Comparison of ENCODE assay signal across 10 cellular contexts in the genomic region with DNA sequence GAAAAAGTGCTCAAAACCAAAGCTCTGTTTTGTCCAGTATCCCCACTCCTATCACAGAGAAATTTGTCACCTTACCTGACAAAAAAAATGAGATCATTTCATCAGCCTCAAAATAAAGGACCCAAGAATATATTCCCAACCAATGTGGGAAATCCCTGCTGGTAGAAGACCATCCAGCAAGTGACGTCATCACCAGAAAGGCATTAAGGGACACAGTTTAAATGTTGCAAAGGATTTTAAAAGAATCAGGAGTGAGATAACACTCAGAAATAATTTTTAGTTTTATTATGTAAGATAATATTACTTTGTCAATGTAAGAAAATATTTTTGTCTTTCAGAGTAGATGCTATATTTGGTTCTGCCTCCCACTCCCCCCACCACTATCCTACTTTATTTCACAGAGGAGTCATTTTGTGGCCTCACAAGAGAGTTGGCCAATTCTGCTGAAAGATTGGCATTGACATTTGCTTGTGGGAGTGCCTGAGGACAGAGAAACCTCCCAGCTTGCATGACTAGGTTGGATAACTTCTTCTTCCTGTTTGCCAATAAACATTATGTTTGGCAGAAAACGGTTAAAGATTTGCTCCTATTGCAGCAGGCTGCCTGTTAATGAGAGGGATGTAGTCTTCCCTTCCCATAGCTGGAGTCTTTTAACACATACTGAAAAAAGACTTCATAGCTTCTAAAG.
DNase-seq lines count a peak whose midpoint lies in the region; ATAC-seq, FAIRE-seq and TF ChIP-seq lines count a peak whose summit lies in the region.
"Had no signal": no experiment of that assay in that cellular context is flagged by ENCODE, and none has a peak within 500 bp of the region (broad histone marks: within the 10 kb centered on the region; RNA-seq: fewer than 3 reads in every experiment).

No MANE protein-coding gene starts in this region.

- H2AFZ ChIP-seq in K562 (ENCODE audit: low read depth, low read length), result no peak overlapping the region
- H2AFZ ChIP-seq: parathyroid adenoma had no signal

- H3K27me3 ChIP-seq in K562 (ENCODE audit: control insufficient read depth in 2 of 2, insufficient read depth in 2 of 2, low read length in 2 of 2) (no peaks in the 10 kb centered on the region), lung (ENCODE audit: control insufficient read depth, insufficient read depth) (no peaks in the 10 kb centered on the region), Caco-2 (replicated peaks; ENCODE audit: control insufficient read depth, insufficient read depth, low read length) (no peaks in the 10 kb centered on the region)

- H3K27ac ChIP-seq in K562 (ENCODE audit: extremely low read depth, low read depth, low read length), result no peak overlapping the region
- H3K27ac ChIP-seq in lung (ENCODE audit: low read depth in 1 of 2, low read length in 1 of 2), result no peak overlapping the region
- H3K27ac ChIP-seq: parathyroid adenoma had no signal

- H3K4me1 Mint-ChIP-seq in Caco-2 (ENCODE audit: low read depth, unreplicated experiment), result peaks cover 10% of the 10 kb centered on the region

- H3K9me3 Mint-ChIP-seq in Caco-2 (ENCODE audit: unreplicated experiment), result no peaks in the 10 kb centered on the region
- H3K9me3 Mint-ChIP-seq: type B pancreatic cell had no signal

- 2% methylated on average over 2 of the region's 2 CpGs for WGBS in K562 (ENCODE audit: insufficient coverage, low coverage, missing lambda C conversion rate)
- 38 to 44% methylated on average over 2 of the region's 2 CpGs for WGBS in lung, 2 donors

- no peaks in the 10 kb centered on the region for H3K79me2 ChIP-seq in K562 (ENCODE audit: control insufficient read depth, insufficient read depth, low read length)
- H3K79me2 ChIP-seq: parathyroid adenoma had no signal

- H3K4me1 ChIP-seq in K562 (replicated peaks in 1 of 2; ENCODE audit: control insufficient read depth in 2 of 2, insufficient read depth in 2 of 2, low read length in 2 of 2), result no peaks in the 10 kb centered on the region
- H3K4me1 ChIP-seq in lung (ENCODE audit: control insufficient read depth in 2 of 2, insufficient read depth in 2 of 2, low read length in 2 of 2), result no peaks in the 10 kb centered on the region
- no peaks in the 10 kb centered on the region for H3K4me1 ChIP-seq in Caco-2
- H3K4me1 ChIP-seq: parathyroid adenoma had no signal

- no peaks in the 10 kb centered on the region for H3K27me3 Mint-ChIP-seq in Caco-2 (ENCODE audit: insufficient read depth, unreplicated experiment)
- H3K27me3 Mint-ChIP-seq: type B pancreatic cell had no signal

- H4K20me1 ChIP-seq in K562 (replicated peaks; ENCODE audit: control insufficient read depth, insufficient read depth, low read length), result no peaks in the 10 kb centered on the region

- FAIRE-seq in K562 (lab: Jason Lieb, UNC), result no peak

- no peaks in the 10 kb centered on the region for H3K9me1 ChIP-seq in K562 (ENCODE audit: control insufficient read depth, insufficient read depth, low read length)

- H3K4me2 ChIP-seq in K562 (ENCODE audit: insufficient read depth, low read length), result no peak overlapping the region

- no peaks in the 10 kb centered on the region for H3K36me3 Mint-ChIP-seq in Caco-2 (ENCODE audit: insufficient read depth, unreplicated experiment)
- H3K36me3 Mint-ChIP-seq: type B pancreatic cell had no signal

- H3K9me3 ChIP-seq in K562 (replicated peaks; ENCODE audit: control insufficient read depth, insufficient read depth, low read depth, low read length) (no peaks in the 10 kb centered on the region), lung (ENCODE audit: control insufficient read depth in 2 of 2, insufficient read depth in 1 of 2, low read length in 1 of 2) (no peaks in the 10 kb centered on the region), Caco-2 (no peaks in the 10 kb centered on the region)

- H3K4me3 ChIP-seq in K562 (no peak overlapping the region), lung (no peak overlapping the region), Caco-2 (ENCODE audit: low read depth, low read length) (no peak overlapping the region)

- peak; percentile 7 for DNase-seq in AG08395 (ENCODE audit: low spot score)
- peak; percentile 85 for DNase-seq in MV-4-11 (lab: John Stamatoyannopoulos, UW)
- DNase-seq in K562 (ENCODE audit: extremely low read depth in 1 of 4, low spot score in 3 of 4), result no peak
- DNase-seq in lung (ENCODE audit: low spot score), result no peak
- no peak for DNase-seq in Caco-2
- DNase-seq in islet precursor cell, result no peak
- DNase-seq in NCI-H187 (lab: John Stamatoyannopoulos, UW), result no peak

- ATAC-seq in K562, result no peak
- ATAC-seq in lung (ENCODE audit: insufficient read depth, low FRiP score), result peak; percentile 47
- ATAC-seq in GM21825 (IDR thresholded peaks at IDR 0.05; ENCODE audit: unreplicated experiment), result no peak

- H3K4me3 Mint-ChIP-seq in Caco-2 (ENCODE audit: unreplicated experiment), result no peak overlapping the region
- H3K4me3 Mint-ChIP-seq: type B pancreatic cell had no signal

- TF ChIP-seq CTCF in K562 (IDR thresholded peaks at IDR 0.05 in 2 of 3, conservative IDR thresholded peaks at IDR 0.05 in 1 of 3; ENCODE audit: insufficient read depth in 2 of 3, low read depth in 1 of 3, low read length in 3 of 3) (no peak), lung (IDR thresholded peaks at IDR 0.05; ENCODE audit: control extremely low read depth, extremely low read depth) (no peak), Caco-2 (IDR thresholded peaks at IDR 0.05; ENCODE audit: insufficient read depth in 1 of 2, low read depth in 1 of 2, low read length in 1 of 2, severe bottlenecking in 1 of 2, unreplicated experiment in 1 of 2) (no peak)

- no peak for TF ChIP-seq EP300 in K562 (IDR thresholded peaks at IDR 0.05; ENCODE audit: low read length)

- POLR2A ChIA-PET in K562 (lab: Yijun Ruan, JAX) (interaction anchor here (0.6 kb wide), 1 partner anchor 965 kb away, joined by 3 read pairs; no protein-coding TSS in a partner anchor), Caco-2 (lab: Charles Lee) (no interaction called here)

- no peak for TF ChIP-seq RAD21 in K562 (CRISPR knock-in tag; conservative IDR thresholded peaks at IDR 0.05 in 1 of 2, IDR thresholded peaks at IDR 0.05 in 1 of 2)

- H3K9ac ChIP-seq in K562 (ENCODE audit: insufficient read depth in 1 of 2, low read depth in 2 of 2, low read length in 2 of 2), result no peak overlapping the region
- H3K9ac ChIP-seq: parathyroid adenoma had no signal

- H3K27ac Mint-ChIP-seq in Caco-2 (ENCODE audit: unreplicated experiment), result no peak overlapping the region

- intact Hi-C loops in K562 (cut with micrococcal nuclease), result loop anchor here (5.0 to 10.0 kb wide), 2 partner anchors 234 to 1161 kb away; no protein-coding TSS in a partner anchor
- intact Hi-C loops in Caco-2 (cut with micrococcal nuclease; ENCODE audit: unreplicated experiment), result loop anchor here (10.0 kb wide), 1 partner anchor 1161 kb away; no protein-coding TSS in a partner anchor

- no peak for TF ChIP-seq POLR2A in K562 (conservative IDR thresholded peaks at IDR 0.05)

- no peaks in the 10 kb centered on the region for H3K36me3 ChIP-seq in K562 (ENCODE audit: control insufficient read depth, insufficient read depth, low read length)
- no peaks in the 10 kb centered on the region for H3K36me3 ChIP-seq in lung (ENCODE audit: control insufficient read depth in 2 of 2, insufficient read depth in 2 of 2, low read length in 2 of 2)
- no peaks in the 10 kb centered on the region for H3K36me3 ChIP-seq in Caco-2 (ENCODE audit: control insufficient read depth, insufficient read depth, low read length)

- BruUV-seq in K562 (replicated peaks; lab: Mats Ljungman, UMichigan) (no TSS peak), Caco-2 (replicated peaks; lab: Mats Ljungman, UMichigan) (no TSS peak)

- in situ Hi-C loops in K562 (cut with MboI), result loop anchor here (10.0 kb wide), 1 partner anchor 991 kb away; no protein-coding TSS in a partner anchor

- CTCF ChIA-PET in K562 (lab: Yijun Ruan, JAX; ENCODE audit: low intra/inter-chr PET ratio) (interaction anchor here (0.6 to 1.7 kb wide), 4 partner anchors 135 to 1166 kb away, joined by 3 to 12 read pairs (median 4); no protein-coding TSS in a partner anchor), Caco-2 (lab: Charles Lee) (interaction anchor here (0.9 to 1.0 kb wide), 2 partner anchors 9 to 171 kb away, joined by 3 to 4 read pairs; no protein-coding TSS in a partner anchor)

TF ChIP-seq in K562, 482 proteins besides CTCF, POLR2A, EP300 and RAD21 (continues in another document):
- TF ChIP-seq, protein P1, sequence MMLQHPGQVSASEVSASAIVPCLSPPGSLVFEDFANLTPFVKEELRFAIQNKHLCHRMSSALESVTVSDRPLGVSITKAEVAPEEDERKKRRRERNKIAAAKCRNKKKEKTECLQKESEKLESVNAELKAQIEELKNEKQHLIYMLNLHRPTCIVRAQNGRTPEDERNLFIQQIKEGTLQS (IDR thresholded peaks at IDR 0.05), result peak; percentile 68
- TF ChIP-seq, protein P1 (CRISPR knock-in tag; conservative IDR thresholded peaks at IDR 0.05), result no peak
- TF ChIP-seq JUND (IDR thresholded peaks at IDR 0.05; ENCODE audit: borderline replicate concordance, low read depth, low read length), result no peak
- peak; percentile 21; the same call in 1 of the 3 replicates for TF ChIP-seq JUND (tag; IDR thresholded peaks at IDR 0.05; ENCODE audit: borderline replicate concordance, low read depth, low read length)

Comparison
In these comparisons a context has a peak if more than half of its experiments do, and no peak if none do; other contexts are left out.
1. DNase-seq: peak in AG08395 (single experiment) and MV-4-11 (single experiment); none in K562 (0 of 4), lung (single experiment), Caco-2 (0 of 2), islet precursor cell (single experiment) and NCI-H187 (0 of 2).